Comparison of ENCODE assay signal across 8 cellular contexts in genomic region chr19:58546131-58546530, GRCh38. TPM values are rescaled to one million over a fixed set of nuclear protein-coding genes. Genes with fewer than 3 reads are reported as not detected.
DNase-seq lines count a peak whose midpoint lies in the region; ATAC-seq and TF ChIP-seq lines count a peak whose summit lies in the region.

No MANE protein-coding gene starts in this region.

- H3K27ac Mint-ChIP-seq in Caco-2 (ENCODE audit: unreplicated experiment) (peak overlapping the region; percentile 82), osteocyte (ENCODE audit: unreplicated experiment) (peak overlapping the region; percentile 73)

- H3K4me2 ChIP-seq in PC-3 (ENCODE audit: low read length): peak overlapping the region; percentile 95

- H3K4me1 Mint-ChIP-seq in Caco-2 (ENCODE audit: low read depth, unreplicated experiment): peaks cover 14% of the 10 kb centered on the region
- peaks cover 23% of the 10 kb centered on the region for H3K4me1 Mint-ChIP-seq in osteocyte (ENCODE audit: unreplicated experiment)

- H3K27me3 Mint-ChIP-seq in Caco-2 (ENCODE audit: insufficient read depth, unreplicated experiment) (peaks cover 9% of the 10 kb centered on the region), osteocyte (ENCODE audit: unreplicated experiment) (no peaks in the 10 kb centered on the region)

- H3K36me3 ChIP-seq in Caco-2 (ENCODE audit: control insufficient read depth, insufficient read depth, low read length): peaks cover 23% of the 10 kb centered on the region
- peaks cover 60% of the 10 kb centered on the region for H3K36me3 ChIP-seq in PC-3 (ENCODE audit: low read depth, low read length)

- peaks cover 55% of the 10 kb centered on the region for H3K79me2 ChIP-seq in PC-3 (ENCODE audit: low read length)

- H4K20me1 ChIP-seq in PC-3 (ENCODE audit: low read length): peaks cover 63% of the 10 kb centered on the region

- POLR2A ChIA-PET in Caco-2 (lab: Charles Lee) (no interaction called here), PC-3 (lab: Charles Lee; ENCODE audit: unreplicated experiment) (interaction anchor here (0.6 kb wide), 1 partner anchor 13 kb away, joined by 4 read pairs; no protein-coding TSS in a partner anchor)

- TF ChIP-seq CTCF in Caco-2 (IDR thresholded peaks at IDR 0.05; ENCODE audit: insufficient read depth in 1 of 2, low read depth in 1 of 2, low read length in 1 of 2, severe bottlenecking in 1 of 2, unreplicated experiment in 1 of 2): no peak
- TF ChIP-seq CTCF in PC-3 (conservative IDR thresholded peaks at IDR 0.05; ENCODE audit: low read depth, low read length): no peak
- no peak for TF ChIP-seq CTCF in epithelial cell of esophagus (IDR thresholded peaks at IDR 0.05; ENCODE audit: insufficient read depth, low read depth, low read length, missing control alignments)
- no peak for TF ChIP-seq CTCF in osteocyte (IDR thresholded peaks at IDR 0.05)

- H3K36me3 Mint-ChIP-seq in Caco-2 (ENCODE audit: insufficient read depth, unreplicated experiment): peaks cover 74% of the 10 kb centered on the region
- H3K36me3 Mint-ChIP-seq in osteocyte (ENCODE audit: unreplicated experiment): peaks cover 22% of the 10 kb centered on the region

- CTCF ChIA-PET in Caco-2 (lab: Charles Lee): no interaction called here
- CTCF ChIA-PET in PC-3 (lab: Charles Lee): no interaction called here

- H3F3A ChIP-seq in PC-3 (ENCODE audit: low read length, unreplicated experiment): peaks cover 5% of the 10 kb centered on the region

- peak overlapping the region; percentile 89 for H3K9ac ChIP-seq in PC-3 (ENCODE audit: low read length)

- H3K9me3 ChIP-seq in Caco-2 (no peaks in the 10 kb centered on the region), PC-3 (ENCODE audit: low read length) (no peaks in the 10 kb centered on the region)

- H3K27me3 ChIP-seq in Caco-2 (replicated peaks; ENCODE audit: control insufficient read depth, insufficient read depth, low read length): no peaks in the 10 kb centered on the region
- no peaks in the 10 kb centered on the region for H3K27me3 ChIP-seq in PC-3 (ENCODE audit: low read length)

- no peak for ATAC-seq in PC-3
- ATAC-seq in GM18870 (IDR thresholded peaks at IDR 0.05; ENCODE audit: unreplicated experiment): no peak
- ATAC-seq in GM21717 (IDR thresholded peaks at IDR 0.05; ENCODE audit: unreplicated experiment): no peak

- DNase-seq in Caco-2 (no peak), PC-3 (no peak), epithelial cell of esophagus (ENCODE audit: low read depth) (no peak), osteocyte (ENCODE audit: extremely low spot score, unreplicated experiment) (no peak), superior temporal gyrus (ENCODE audit: extremely low spot score) (no peak), DMS53 treated with DMSO at 0.1 percent for 48 hours (lab: John Stamatoyannopoulos, UW; ENCODE audit: unreplicated experiment) (no peak)

- H3K4me3 Mint-ChIP-seq in Caco-2 (ENCODE audit: unreplicated experiment) (peak overlapping the region; percentile 92), osteocyte (ENCODE audit: unreplicated experiment) (peak overlapping the region; percentile 87)

- H3K9me3 Mint-ChIP-seq in Caco-2 (ENCODE audit: unreplicated experiment): no peaks in the 10 kb centered on the region
- no peaks in the 10 kb centered on the region for H3K9me3 Mint-ChIP-seq in osteocyte (ENCODE audit: unreplicated experiment)

- TSS peak; percentile 49 for BruUV-seq in Caco-2 (replicated peaks; lab: Mats Ljungman, UMichigan)
- BruUV-seq in PC-3 (replicated peaks; lab: Mats Ljungman, UMichigan): no TSS peak

- no peak overlapping the region for H2AFZ ChIP-seq in PC-3 (ENCODE audit: low read length)

- no peaks in the 10 kb centered on the region for H3K9me2 ChIP-seq in PC-3 (replicated peaks; ENCODE audit: low read length)

- peaks cover 11% of the 10 kb centered on the region for H3K4me1 ChIP-seq in Caco-2
- peaks cover 13% of the 10 kb centered on the region for H3K4me1 ChIP-seq in PC-3 (ENCODE audit: insufficient read depth, low read length)

- H3K27ac ChIP-seq in PC-3 (ENCODE audit: low read length): no peak overlapping the region

- intact Hi-C loops in Caco-2 (cut with micrococcal nuclease; ENCODE audit: unreplicated experiment): no loop called here
- intact Hi-C loops in PC-3 (cut with micrococcal nuclease): no loop called here

- H3K4me3 ChIP-seq in Caco-2 (ENCODE audit: low read depth, low read length) (peak overlapping the region; percentile 87), PC-3 (ENCODE audit: low read length) (peak overlapping the region; percentile 92), epithelial cell of esophagus (ENCODE audit: low read length) (peak overlapping the region; percentile 80)

RNA-seq across cellular contexts. Expression of gene TRIM28, which starts 2.3 kb away (rescaled TPM):
- 837 and 863 TPM in 2 replicates for total RNA-seq in Caco-2 (2022)
- total RNA-seq in PC-3 (2014; rRNA removed): 1,169 and 1,653 TPM in 2 replicates
- total RNA-seq in osteocyte: 333 and 354 TPM in 2 replicates

RNA-seq across cellular contexts. Expression of gene CHMP2A, which starts 8.8 kb away (rescaled TPM):
- 110 and 112 TPM in 2 replicates for total RNA-seq in Caco-2 (2022)
- 220 and 264 TPM in 2 replicates for total RNA-seq in PC-3 (2014; rRNA removed)
- total RNA-seq in osteocyte: 130 and 132 TPM in 2 replicates

RNA-seq across cellular contexts. Expression of gene UBE2M, which starts 12.3 kb away (rescaled TPM):
- 133 and 139 TPM in 2 replicates for total RNA-seq in Caco-2 (2022)
- total RNA-seq in PC-3 (2014; rRNA removed): 243 and 268 TPM in 2 replicates
- total RNA-seq in osteocyte: 76.2 and 78.3 TPM in 2 replicates

RNA-seq across cellular contexts. Expression of gene ZBTB45, which starts 26.5 kb away (rescaled TPM):
- total RNA-seq in Caco-2 (2022) (14.6 and 14.8 TPM in 2 replicates), PC-3 (2014; rRNA removed) (14.0 and 19.1 TPM in 2 replicates), osteocyte (16.7 and 17.2 TPM in 2 replicates)

RNA-seq across cellular contexts. Expression of gene MZF1, which starts 27.0 kb away (rescaled TPM):
- total RNA-seq in Caco-2 (2022): 20.4 and 25.6 TPM in 2 replicates
- 18.0 and 29.3 TPM in 2 replicates for total RNA-seq in PC-3 (2014; rRNA removed)
- total RNA-seq in osteocyte: 25.3 and 30.9 TPM in 2 replicates
